Comparison of ENCODE assay signal across 8 cellular contexts in the genomic region with DNA sequence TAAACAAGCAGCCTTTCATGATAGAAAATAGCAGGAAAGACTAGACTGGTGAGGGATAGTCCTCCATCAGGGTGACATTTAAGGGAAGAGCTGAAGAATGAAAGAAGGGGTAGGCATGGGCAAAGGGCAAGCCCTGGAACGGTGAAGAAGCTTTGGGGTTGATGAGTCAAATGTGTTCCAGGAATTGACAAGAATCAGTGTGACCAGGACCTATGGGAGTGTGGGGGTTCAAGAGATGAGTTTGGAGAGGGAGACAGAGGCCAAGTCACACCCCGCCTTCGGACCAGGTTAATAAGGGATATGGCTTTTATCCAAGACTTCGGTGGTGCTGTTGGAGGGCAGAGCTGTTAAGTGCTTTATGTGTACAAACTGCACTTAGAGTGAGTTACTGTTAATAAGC. TPM values are rescaled to one million over a fixed set of nuclear protein-coding genes. Genes with fewer than 3 reads are reported as not detected.
DNase-seq lines count a peak whose midpoint lies in the region; ATAC-seq and TF ChIP-seq lines count a peak whose summit lies in the region.

No MANE protein-coding gene starts in this region.

- POLR2A ChIA-PET in HEK293 (lab: Yijun Ruan, JAX): interaction anchor here (1.0 to 1.3 kb wide), 5 partner anchors 8 to 48 kb away, joined by 3 to 9 read pairs (median 4); a partner anchor contains a TSS
- POLR2A ChIA-PET in activated CD4-positive, alpha-beta memory T cell treated with anti-CD3 and anti-CD28 coated beads, Interleukin-2, amount 10 ng/mL, durations not matched to agents 7 days and 5 days (lab: Charles Lee): interaction anchor here (1.1 to 3.4 kb wide), 4 partner anchors 10 to 29 kb away, joined by 4 to 27 read pairs (median 10); a partner anchor contains a TSS

- H3K4me1 ChIP-seq in HEK293 (ENCODE audit: control insufficient read depth, insufficient read depth, low read length): peaks cover 11% of the 10 kb centered on the region

- peak overlapping the region; percentile 82 for H3K27ac Mint-ChIP-seq in activated CD4-positive, alpha-beta memory T cell treated with anti-CD3 and anti-CD28 coated beads, Interleukin-2, amount 10 ng/mL, durations not matched to agents 7 days and 5 days
- peak overlapping the region; percentile 94 for H3K27ac Mint-ChIP-seq in stimulated activated effector memory CD8-positive, alpha-beta T cell treated with anti-CD3 and anti-CD28 coated beads, Interleukin-12 subunit alpha, Interleukin-12 subunit beta, amount 100 ng/mL, for 72 hours

- no peaks in the 10 kb centered on the region for H3K9me3 ChIP-seq in HEK293 (ENCODE audit: control insufficient read depth, insufficient read depth, low read depth, low read length)

- peak overlapping the region; percentile 87 for H3K4me3 Mint-ChIP-seq in activated CD4-positive, alpha-beta memory T cell treated with anti-CD3 and anti-CD28 coated beads, Interleukin-2, amount 10 ng/mL, durations not matched to agents 7 days and 5 days
- H3K4me3 Mint-ChIP-seq in stimulated activated effector memory CD8-positive, alpha-beta T cell treated with anti-CD3 and anti-CD28 coated beads, Interleukin-12 subunit alpha, Interleukin-12 subunit beta, amount 100 ng/mL, for 72 hours: peak overlapping the region; percentile 85

- no peak for DNase-seq in activated CD4-positive, alpha-beta memory T cell treated with anti-CD3 and anti-CD28 coated beads, Interleukin-2, amount 10 ng/mL, durations not matched to agents 7 days and 5 days
- no peak for DNase-seq in stimulated activated effector memory CD8-positive, alpha-beta T cell treated with anti-CD3 and anti-CD28 coated beads, Interleukin-12 subunit alpha, Interleukin-12 subunit beta, amount 100 ng/mL, for 72 hours (ENCODE audit: low spot score in 2 of 2)
- DNase-seq in SKM-1 treated with dmso at 0.1 percent for 144 hours (lab: John Stamatoyannopoulos, UW; ENCODE audit: unreplicated experiment) (no peak), NCI-H524 treated with DMSO at 0.1 percent for 48 hours (lab: John Stamatoyannopoulos, UW) (no peak)

- no peak for TF ChIP-seq CTCF in HEK293 (tag by site-specific recombination; IDR thresholded peaks at IDR 0.05)

- peaks cover 11 to 68% of the 10 kb centered on the region in 2 experiments for H3K36me3 ChIP-seq in HEK293 (ENCODE audit: control insufficient read depth in 2 of 2, insufficient read depth in 1 of 2, low read length in 2 of 2)

- no peak for ATAC-seq in stimulated activated effector memory CD8-positive, alpha-beta T cell treated with anti-CD3 and anti-CD28 coated beads, Interleukin-12 subunit alpha, Interleukin-12 subunit beta, amount 100 ng/mL, for 72 hours
- ATAC-seq in GM21515 (IDR thresholded peaks at IDR 0.05; ENCODE audit: unreplicated experiment) (no peak), HG03571 (IDR thresholded peaks at IDR 0.05; ENCODE audit: unreplicated experiment) (no peak)

- CTCF ChIA-PET in HEK293 (lab: Yijun Ruan, JAX): interaction anchor here (0.7 to 1.6 kb wide), 6 partner anchors 11 to 220 kb away, joined by 3 to 12 read pairs (median 4); a partner anchor contains a TSS
- CTCF ChIA-PET in activated CD4-positive, alpha-beta memory T cell treated with anti-CD3 and anti-CD28 coated beads, Interleukin-2, amount 10 ng/mL, durations not matched to agents 7 days and 5 days (lab: Charles Lee): interaction anchor here (3.3 kb wide), 1 partner anchor 11 kb away, joined by 22 read pairs; a partner anchor contains a TSS

- no peaks in the 10 kb centered on the region for H3K9me3 Mint-ChIP-seq in activated CD4-positive, alpha-beta memory T cell treated with anti-CD3 and anti-CD28 coated beads, Interleukin-2, amount 10 ng/mL, durations not matched to agents 7 days and 5 days
- H3K9me3 Mint-ChIP-seq in stimulated activated effector memory CD8-positive, alpha-beta T cell treated with anti-CD3 and anti-CD28 coated beads, Interleukin-12 subunit alpha, Interleukin-12 subunit beta, amount 100 ng/mL, for 72 hours: no peaks in the 10 kb centered on the region

- H3K36me3 Mint-ChIP-seq in activated CD4-positive, alpha-beta memory T cell treated with anti-CD3 and anti-CD28 coated beads, Interleukin-2, amount 10 ng/mL, durations not matched to agents 7 days and 5 days (ENCODE audit: low read depth): peaks cover 55% of the 10 kb centered on the region
- H3K36me3 Mint-ChIP-seq in stimulated activated effector memory CD8-positive, alpha-beta T cell treated with anti-CD3 and anti-CD28 coated beads, Interleukin-12 subunit alpha, Interleukin-12 subunit beta, amount 100 ng/mL, for 72 hours: peaks cover 99% of the 10 kb centered on the region

- H3K4me3 ChIP-seq in HEK293 (ENCODE audit: low read depth, low read length) (peak overlapping the region; percentile 75), iPS-11a (ENCODE audit: low read depth, low read length) (peak overlapping the region; percentile 84)

- peaks cover 49% of the 10 kb centered on the region for H3K4me1 Mint-ChIP-seq in activated CD4-positive, alpha-beta memory T cell treated with anti-CD3 and anti-CD28 coated beads, Interleukin-2, amount 10 ng/mL, durations not matched to agents 7 days and 5 days
- peaks cover 49% of the 10 kb centered on the region for H3K4me1 Mint-ChIP-seq in stimulated activated effector memory CD8-positive, alpha-beta T cell treated with anti-CD3 and anti-CD28 coated beads, Interleukin-12 subunit alpha, Interleukin-12 subunit beta, amount 100 ng/mL, for 72 hours

- peak overlapping the region; percentile 71; the same call in 1 of the 2 replicates for H3K27ac ChIP-seq in HEK293 (ENCODE audit: extremely low read depth, low read depth, low read length)

- no peaks in the 10 kb centered on the region for H3K27me3 Mint-ChIP-seq in activated CD4-positive, alpha-beta memory T cell treated with anti-CD3 and anti-CD28 coated beads, Interleukin-2, amount 10 ng/mL, durations not matched to agents 7 days and 5 days

TF ChIP-seq in HEK293, 187 proteins besides CTCF, POLR2A, EP300 and RAD21:
- TF ChIP-seq, protein P1, sequence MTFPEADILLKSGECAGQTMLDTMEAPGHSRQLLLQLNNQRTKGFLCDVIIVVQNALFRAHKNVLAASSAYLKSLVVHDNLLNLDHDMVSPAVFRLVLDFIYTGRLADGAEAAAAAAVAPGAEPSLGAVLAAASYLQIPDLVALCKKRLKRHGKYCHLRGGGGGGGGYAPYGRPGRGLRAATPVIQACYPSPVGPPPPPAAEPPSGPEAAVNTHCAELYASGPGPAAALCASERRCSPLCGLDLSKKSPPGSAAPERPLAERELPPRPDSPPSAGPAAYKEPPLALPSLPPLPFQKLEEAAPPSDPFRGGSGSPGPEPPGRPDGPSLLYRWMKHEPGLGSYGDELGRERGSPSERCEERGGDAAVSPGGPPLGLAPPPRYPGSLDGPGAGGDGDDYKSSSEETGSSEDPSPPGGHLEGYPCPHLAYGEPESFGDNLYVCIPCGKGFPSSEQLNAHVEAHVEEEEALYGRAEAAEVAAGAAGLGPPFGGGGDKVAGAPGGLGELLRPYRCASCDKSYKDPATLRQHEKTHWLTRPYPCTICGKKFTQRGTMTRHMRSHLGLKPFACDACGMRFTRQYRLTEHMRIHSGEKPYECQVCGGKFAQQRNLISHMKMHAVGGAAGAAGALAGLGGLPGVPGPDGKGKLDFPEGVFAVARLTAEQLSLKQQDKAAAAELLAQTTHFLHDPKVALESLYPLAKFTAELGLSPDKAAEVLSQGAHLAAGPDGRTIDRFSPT (tag by site-specific recombination; IDR thresholded peaks at IDR 0.05): no peak
- TF ChIP-seq, protein P2, sequence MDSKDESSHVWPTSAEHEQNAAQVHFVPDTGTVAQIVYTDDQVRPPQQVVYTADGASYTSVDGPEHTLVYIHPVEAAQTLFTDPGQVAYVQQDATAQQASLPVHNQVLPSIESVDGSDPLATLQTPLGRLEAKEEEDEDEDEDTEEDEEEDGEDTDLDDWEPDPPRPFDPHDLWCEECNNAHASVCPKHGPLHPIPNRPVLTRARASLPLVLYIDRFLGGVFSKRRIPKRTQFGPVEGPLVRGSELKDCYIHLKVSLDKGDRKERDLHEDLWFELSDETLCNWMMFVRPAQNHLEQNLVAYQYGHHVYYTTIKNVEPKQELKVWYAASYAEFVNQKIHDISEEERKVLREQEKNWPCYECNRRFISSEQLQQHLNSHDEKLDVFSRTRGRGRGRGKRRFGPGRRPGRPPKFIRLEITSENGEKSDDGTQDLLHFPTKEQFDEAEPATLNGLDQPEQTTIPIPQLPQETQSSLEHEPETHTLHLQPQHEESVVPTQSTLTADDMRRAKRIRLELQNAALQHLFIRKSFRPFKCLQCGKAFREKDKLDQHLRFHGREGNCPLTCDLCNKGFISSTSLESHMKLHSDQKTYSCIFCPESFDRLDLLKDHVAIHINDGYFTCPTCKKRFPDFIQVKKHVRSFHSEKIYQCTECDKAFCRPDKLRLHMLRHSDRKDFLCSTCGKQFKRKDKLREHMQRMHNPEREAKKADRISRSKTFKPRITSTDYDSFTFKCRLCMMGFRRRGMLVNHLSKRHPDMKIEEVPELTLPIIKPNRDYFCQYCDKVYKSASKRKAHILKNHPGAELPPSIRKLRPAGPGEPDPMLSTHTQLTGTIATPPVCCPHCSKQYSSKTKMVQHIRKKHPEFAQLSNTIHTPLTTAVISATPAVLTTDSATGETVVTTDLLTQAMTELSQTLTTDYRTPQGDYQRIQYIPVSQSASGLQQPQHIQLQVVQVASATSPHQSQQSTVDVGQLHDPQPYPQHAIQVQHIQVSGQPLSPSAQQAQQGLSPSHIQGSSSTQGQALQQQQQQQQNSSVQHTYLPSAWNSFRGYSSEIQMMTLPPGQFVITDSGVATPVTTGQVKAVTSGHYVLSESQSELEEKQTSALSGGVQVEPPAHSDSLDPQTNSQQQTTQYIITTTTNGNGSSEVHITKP (tag by site-specific recombination; IDR thresholded peaks at IDR 0.05): peak; percentile 40

RNA-seq across cellular contexts. Expression of a gene that starts 0.9 kb away (rescaled TPM):
- total RNA-seq in activated CD4-positive, alpha-beta memory T cell treated with anti-CD3 and anti-CD28 coated beads, Interleukin-2, amount 10 ng/mL, durations not matched to agents 7 days and 5 days: 10 to 100 TPM; 56.6 to 62.2 TPM

RNA-seq across cellular contexts. Expression of a gene that starts 0.9 kb away (rescaled TPM):
- 10 to 100 TPM; 49.2 to 54.9 TPM for total RNA-seq in activated CD4-positive, alpha-beta memory T cell treated with anti-CD3 and anti-CD28 coated beads, Interleukin-2, amount 10 ng/mL, durations not matched to agents 7 days and 5 days

RNA-seq across cellular contexts. Expression of a gene that starts 11.4 kb away (rescaled TPM):
- total RNA-seq in activated CD4-positive, alpha-beta memory T cell treated with anti-CD3 and anti-CD28 coated beads, Interleukin-2, amount 10 ng/mL, durations not matched to agents 7 days and 5 days: 1 to 10 TPM; 8.8 TPM

RNA-seq across cellular contexts. Expression of a gene that starts 28.3 kb away (rescaled TPM):
- 10 to 100 TPM; 19.5 to 21.6 TPM for total RNA-seq in activated CD4-positive, alpha-beta memory T cell treated with anti-CD3 and anti-CD28 coated beads, Interleukin-2, amount 10 ng/mL, durations not matched to agents 7 days and 5 days

RNA-seq across cellular contexts. Expression of a gene that starts 37.9 kb away (rescaled TPM):
- 1 to 10 TPM in 1 of 2 experiments, under 1 TPM in 1; 0.55 to 1.3 TPM for total RNA-seq in activated CD4-positive, alpha-beta memory T cell treated with anti-CD3 and anti-CD28 coated beads, Interleukin-2, amount 10 ng/mL, durations not matched to agents 7 days and 5 days
